1 cellular context compared by ENCODE assay signal in genomic region chr4:102826890-102827673, GRCh38.
TF ChIP-seq lines count a peak whose summit lies in the region.

Gene UBE2D3, minus strand, starts transcription at chr4:102827551. Its CDS starts 1,043 bp downstream, at chr4:102826508.

TF ChIP-seq in HepG2, 621 proteins besides CTCF, POLR2A, EP300 and RAD21 (continued from another document and continues in another):
- TF ChIP-seq ZHX2 (IDR thresholded peaks at IDR 0.05; ENCODE audit: low read depth) (peak; percentile 87), ZHX2 (CRISPR knock-in tag; IDR thresholded peaks at IDR 0.05; ENCODE audit: borderline replicate concordance) (no peak), ZUFSP (CRISPR knock-in tag; IDR thresholded peaks at IDR 0.05; ENCODE audit: borderline replicate concordance) (no peak), KLF16 (CRISPR knock-in tag; IDR thresholded peaks at IDR 0.05) (peak in 1 of 2 experiments; percentile 56; a peak in 2 of 4 replicates), ZNF674 (CRISPR knock-in tag; IDR thresholded peaks at IDR 0.05; ENCODE audit: low read depth) (0 out of 2 replicates have a peak, but pooled peaks have one; percentile 53), MTF2 (CRISPR knock-in tag; IDR thresholded peaks at IDR 0.05; ENCODE audit: borderline replicate concordance) (0 out of 2 replicates have a peak, but pooled peaks have one; percentile 13), JUND (CRISPR knock-in tag; IDR thresholded peaks at IDR 0.05) (peak; percentile 65; the same call in 1 of the 2 replicates), ZBTB8A (CRISPR knock-in tag; IDR thresholded peaks at IDR 0.05; ENCODE audit: borderline replicate concordance, low read depth) (no peak), ZNF781 (CRISPR knock-in tag; IDR thresholded peaks at IDR 0.05; ENCODE audit: borderline replicate concordance, not compliant biosample characterization) (peak; percentile 66), ZFY (CRISPR knock-in tag; IDR thresholded peaks at IDR 0.05) (peak; percentile 92), MLLT10 (CRISPR knock-in tag; IDR thresholded peaks at IDR 0.05) (0 out of 2 replicates have a peak, but pooled peaks have one; percentile 11), RFX3 (CRISPR knock-in tag; IDR thresholded peaks at IDR 0.05) (0 out of 2 replicates have a peak, but pooled peaks have one; percentile 5), TOPORS (CRISPR knock-in tag; IDR thresholded peaks at IDR 0.05) (peak; percentile 41), ZNF770 (CRISPR knock-in tag; IDR thresholded peaks at IDR 0.05) (peak; percentile 98), ZNF670 (CRISPR knock-in tag; IDR thresholded peaks at IDR 0.05; ENCODE audit: borderline replicate concordance) (peak; percentile 92; the same call in 1 of the 2 replicates), PRPF4 (IDR thresholded peaks at IDR 0.05; ENCODE audit: low read depth, low read length, poor library complexity, severe bottlenecking) (peak; percentile 81), ZNF83 (CRISPR knock-in tag; IDR thresholded peaks at IDR 0.05; ENCODE audit: borderline replicate concordance) (0 out of 2 replicates have a peak, but pooled peaks have one; percentile 46), PHF8 (CRISPR knock-in tag; IDR thresholded peaks at IDR 0.05) (peak; percentile 87), GTF2F1 (IDR thresholded peaks at IDR 0.05; ENCODE audit: low read length) (peak; percentile 41; the same call in 1 of the 2 replicates), NKX3-1 (CRISPR knock-in tag; IDR thresholded peaks at IDR 0.05) (no peak; the same call in 1 of the 2 replicates), CHCHD3 (CRISPR knock-in tag; IDR thresholded peaks at IDR 0.05) (0 out of 2 replicates have a peak, but pooled peaks have one; percentile 38), SAP130 (CRISPR knock-in tag; IDR thresholded peaks at IDR 0.05; ENCODE audit: low read depth) (peak; percentile 69), LBX2 (CRISPR knock-in tag; IDR thresholded peaks at IDR 0.05; ENCODE audit: borderline replicate concordance) (no peak), ZNF335 (CRISPR knock-in tag; IDR thresholded peaks at IDR 0.05) (0 out of 2 replicates have a peak, but pooled peaks have one; percentile 7), TP53 (CRISPR knock-in tag; conservative IDR thresholded peaks at IDR 0.05) (0 out of 2 replicates have a peak, but pooled peaks have one; percentile 17), ZC3H4 (CRISPR knock-in tag; IDR thresholded peaks at IDR 0.05; ENCODE audit: borderline replicate concordance) (peak; percentile 62), HDAC6 (IDR thresholded peaks at IDR 0.05; ENCODE audit: low read depth, low read length) (no peak), LRRFIP1 (CRISPR knock-in tag; conservative IDR thresholded peaks at IDR 0.05) (no peak), CREM (IDR thresholded peaks at IDR 0.05) (peak; percentile 34; the same call in 1 of the 2 replicates), CREM (CRISPR knock-in tag; IDR thresholded peaks at IDR 0.05) (no peak), ZFP91 (CRISPR knock-in tag; IDR thresholded peaks at IDR 0.05; ENCODE audit: borderline replicate concordance) (peak; percentile 68), FOXP4 (CRISPR knock-in tag; IDR thresholded peaks at IDR 0.05) (peak; percentile 54; the same call in 1 of the 2 replicates), ZNF761 (CRISPR knock-in tag; conservative IDR thresholded peaks at IDR 0.05) (peak; percentile 70), TFDP1 (CRISPR knock-in tag; IDR thresholded peaks at IDR 0.05; ENCODE audit: borderline replicate concordance) (peak; percentile 22), ZEB1 (IDR thresholded peaks at IDR 0.05; ENCODE audit: insufficient replicate concordance, low read depth) (peak; percentile 27), HIVEP1 (CRISPR knock-in tag; IDR thresholded peaks at IDR 0.05) (0 out of 2 replicates have a peak, but pooled peaks have one; percentile 37)
